Comparison of ENCODE assay signal across 18 cellular contexts in genomic region chr19:13006431-13007281, GRCh38. TPM values are rescaled to one million over a fixed set of nuclear protein-coding genes. Genes with fewer than 3 reads are reported as not detected.
DNase-seq lines count a peak whose midpoint lies in the region; ATAC-seq and TF ChIP-seq lines count a peak whose summit lies in the region.
"Had no signal": no experiment of that assay in that cellular context is flagged by ENCODE, and none has a peak within 500 bp of the region (broad histone marks: within the 10 kb centered on the region; RNA-seq: fewer than 3 reads in every experiment).

No MANE protein-coding gene starts in this region.

- no peaks in the 10 kb centered on the region for H3K9me3 ChIP-seq in esophagus squamous epithelium
- H3K9me3 ChIP-seq in prostate gland: no peaks in the 10 kb centered on the region

- POLR2A ChIA-PET in RWPE1 (lab: Yijun Ruan, JAX; ENCODE audit: low non-redundant PET): interaction anchor here (0.7 kb wide), 1 partner anchor 10 kb away, joined by 6 read pairs; no protein-coding TSS in a partner anchor

- CTCF ChIA-PET in RWPE1 (lab: Yijun Ruan, JAX): interaction anchor here (0.6 to 2.2 kb wide), 7 partner anchors 13 to 88 kb away, joined by 3 to 9 read pairs (median 4); no protein-coding TSS in a partner anchor

- 47 to 59% methylated on average over 11 to 16 of the region's 28 CpGs for WGBS in esophagus squamous epithelium, 2 donors
- WGBS in prostate gland: 18% methylated on average over 26 of the region's 28 CpGs
- 57% methylated on average over 28 of the region's 28 CpGs for WGBS in urinary bladder

- TF ChIP-seq CTCF in RWPE1 (conservative IDR thresholded peaks at IDR 0.05; ENCODE audit: low read depth) (no peak), esophagus squamous epithelium (IDR thresholded peaks at IDR 0.05) (no peak), prostate gland (IDR thresholded peaks at IDR 0.05) (no peak)

- peaks cover 0 to 5% (median 0%) of the 10 kb centered on the region in 3 donors for H3K36me3 ChIP-seq in esophagus squamous epithelium
- no peaks in the 10 kb centered on the region for H3K36me3 ChIP-seq in prostate gland
- H3K36me3 ChIP-seq in urinary bladder (ENCODE audit: insufficient read depth): no peaks in the 10 kb centered on the region

- H3K27ac ChIP-seq in RWPE1 (peak overlapping the region; percentile 98), esophagus squamous epithelium (peak overlapping the region; percentile 90 to 98 (median 92)), prostate gland (peak overlapping the region; percentile 96 to 97), urinary bladder (ENCODE audit: low read depth) (peak overlapping the region; percentile 11)
- H3K27ac ChIP-seq: HL-60 had no signal

- TF ChIP-seq POLR2A in esophagus squamous epithelium (IDR thresholded peaks at IDR 0.05): no peak
- no peak for TF ChIP-seq POLR2A in prostate gland (IDR thresholded peaks at IDR 0.05)

- ATAC-seq in GM21825 (IDR thresholded peaks at IDR 0.05; ENCODE audit: unreplicated experiment): no peak
- ATAC-seq: CD8-positive, alpha-beta T cell; HCT116; PC-3; WTC11 had no signal

- intact Hi-C loops in esophagus squamous epithelium (cut with DNase I): no loop called here
- intact Hi-C loops in prostate gland (cut with DNase I): no loop called here

- H3K4me3 ChIP-seq in esophagus squamous epithelium (peak overlapping the region in 3 of 4 donors; percentile 17 to 37 (median 21)), prostate gland (peak overlapping the region; percentile 6 to 19), urinary bladder (ENCODE audit: low read depth, low read length) (no peak overlapping the region)

- H3K4me1 ChIP-seq in esophagus squamous epithelium: peaks cover 87 to 100% (median 96%) of the 10 kb centered on the region in 3 donors
- H3K4me1 ChIP-seq in prostate gland (replicated peaks): peaks cover 73% of the 10 kb centered on the region
- H3K4me1 ChIP-seq in urinary bladder (ENCODE audit: insufficient read depth): no peaks in the 10 kb centered on the region

- peaks cover 0 to 23% (median 0%) of the 10 kb centered on the region in 4 donors for H3K27me3 ChIP-seq in esophagus squamous epithelium
- H3K27me3 ChIP-seq in prostate gland (replicated peaks; ENCODE audit: insufficient read depth): no peaks in the 10 kb centered on the region

- DNase-seq in RWPE1 (ENCODE audit: low spot score) (no peak), esophagus squamous epithelium (lab: John Stamatoyannopoulos, UW) (no peak), prostate gland (ENCODE audit: low spot score) (no peak), cerebellar cortex (ENCODE audit: low spot score) (no peak)
- no peak for DNase-seq in activated CD4-positive, alpha-beta T cell treated with anti-CD3 and anti-CD28 coated beads, Interleukin-2, amount 50 U/mL, for 1 hour
- DNase-seq: CD8-positive, alpha-beta T cell; NCI-H187 treated with DMSO at 0.1 percent for 48 hours; NCI-H510A treated with DMSO at 0.1 percent for 48 hours; PC-3 had no signal

RNA-seq across cellular contexts. Expression of gene NFIX, which starts 11.4 kb away (rescaled TPM):
- total RNA-seq in esophagus squamous epithelium: 10 to 100 TPM; 32.3 to 81.2 (median 51.6) TPM
- 100 to 1,000 TPM; 185 to 286 TPM for total RNA-seq in prostate gland
- 83.5 TPM for total RNA-seq in urinary bladder
- 88.6 TPM for polyA plus RNA-seq in urinary bladder
- total RNA-seq: epithelial cell of proximal tubule had no signal

RNA-seq across cellular contexts. Expression of gene DAND5, which starts 37.3 kb away (rescaled TPM):
- total RNA-seq in esophagus squamous epithelium (not detected), prostate gland (1 to 10 TPM in 1 of 2 donors, not detected in 1; 1.8 TPM), urinary bladder (not detected)
- polyA plus RNA-seq in urinary bladder: not detected
- total RNA-seq: CD8-positive, alpha-beta T cell; LHCN-M2; osteoblast; ureter had no signal

RNA-seq across cellular contexts. Expression of gene GADD45GIP1, which starts 49.6 kb away (rescaled TPM):
- total RNA-seq in esophagus squamous epithelium (10 to 100 TPM; 34.4 to 59.7 (median 44.9) TPM), prostate gland (10 to 100 TPM; 29.9 to 58.7 TPM), urinary bladder (7.3 TPM)
- polyA plus RNA-seq in urinary bladder: 45.9 TPM

Comparison
In these comparisons a context has a peak if more than half of its experiments do, and no peak if none do; other contexts are left out.
1. H3K27ac ChIP-seq: peak in every context shown above with its lines; median percentile 98 in RWPE1; 96 in prostate gland; 92 in esophagus squamous epithelium; 11 in urinary bladder.